ENCODE assay signal across 30 cellular contexts in genomic region chr22:50483977-50484853, GRCh38. TPM values are rescaled to one million over a fixed set of nuclear protein-coding genes. Genes with fewer than 3 reads are reported as not detected.
A peak's percentile ranks its signal among the peaks of the same experiment; 100 is the strongest.
DNase-seq lines count a peak whose midpoint lies in the region; ATAC-seq and TF ChIP-seq lines count a peak whose summit lies in the region.
"Had no signal": no experiment of that assay in that cellular context is flagged by ENCODE, and none has a peak within 500 bp of the region (broad histone marks: within the 10 kb centered on the region; RNA-seq: fewer than 3 reads in every experiment).

No MANE protein-coding gene starts in this region.

- WGBS in stomach, 5 donors: 45 to 72% (median 56%) methylated on average over 23 to 31 of the region's 31 CpGs

- DNase-seq in DMS53 (lab: John Stamatoyannopoulos, UW) (peak; percentile 35), DMS53 treated with DMSO at 0.1 percent for 48 hours (lab: John Stamatoyannopoulos, UW; ENCODE audit: unreplicated experiment) (no peak), activated B cell treated with CpG ODN at 0.5 μM for 24 hours (no peak), left kidney (ENCODE audit: low read depth, low spot score) (peak; percentile 80), stomach (peak; percentile 90), right atrium auricular region (ENCODE audit: low spot score) (no peak), T1000 (lab: John Stamatoyannopoulos, UW) (no peak), kidney glomerular epithelial cell (lab: John Stamatoyannopoulos, UW) (no peak)
- DNase-seq: 8988T; activated CD4-positive, alpha-beta T cell treated with anti-CD3 and anti-CD28 coated beads, Interleukin-2, amount 50 U/mL, for 48 hours; activated naive CD4-positive, alpha-beta T cell; C1 segment of cervical spinal cord; DMS153; dorsolateral prefrontal cortex; KG1; NCI-H187; NCI-H345; PC-3; SIG-M5; stimulated activated CD4-positive, alpha-beta T cell treated with anti-CD3 and anti-CD28 coated beads, Interleukin-12 subunit alpha, Interleukin-12 subunit beta, amount 100 ng/mL, for 4 hours; uterus; WERI-Rb-1 had no signal

- TF ChIP-seq EP300 in stomach (IDR thresholded peaks at IDR 0.05): no peak

- intact Hi-C loops in activated B cell treated with CpG ODN at 0.5 μM for 24 hours (cut with micrococcal nuclease): no loop called here
- intact Hi-C loops in stomach (cut with DNase I; ENCODE audit: low total_unique reads): no loop called here

- H3K27ac Mint-ChIP-seq in activated B cell treated with CpG ODN at 0.5 μM for 24 hours: no peak overlapping the region
- H3K27ac Mint-ChIP-seq: mesothelial cell of epicardium; T-helper 1 cell treated with Interleukin-12 subunit alpha and Interleukin-12 subunit beta and Interleukin-4 antibody, amounts not matched to agents 30 μg/mL and 1 μg/mL, for 36 hours had no signal

- POLR2A ChIA-PET in activated B cell treated with CpG ODN at 0.5 μM for 24 hours (lab: Charles Lee): interaction anchor here (1.2 to 1.5 kb wide), 2 partner anchors 14 to 16 kb away, joined by 3 to 5 read pairs; no protein-coding TSS in a partner anchor

- peaks cover 11% of the 10 kb centered on the region for H3K4me1 Mint-ChIP-seq in activated B cell treated with CpG ODN at 0.5 μM for 24 hours
- H3K4me1 Mint-ChIP-seq: mesothelial cell of epicardium, neural crest cell had no signal

- CTCF ChIA-PET in activated B cell treated with CpG ODN at 0.5 μM for 24 hours (lab: Charles Lee): no interaction called here

- TF ChIP-seq CTCF in activated B cell treated with CpG ODN at 0.5 μM for 24 hours (IDR thresholded peaks at IDR 0.05) (no peak), stomach (IDR thresholded peaks at IDR 0.05) (no peak), right atrium auricular region (IDR thresholded peaks at IDR 0.05) (no peak)

- H3K36me3 Mint-ChIP-seq in activated B cell treated with CpG ODN at 0.5 μM for 24 hours (ENCODE audit: low read depth): no peaks in the 10 kb centered on the region
- H3K36me3 Mint-ChIP-seq: mesothelial cell of epicardium had no signal

- no peak overlapping the region for H3K4me3 ChIP-seq in stomach
- no peak overlapping the region for H3K4me3 ChIP-seq in right atrium auricular region
- H3K4me3 ChIP-seq: dorsolateral prefrontal cortex, GM23338, uterus had no signal

- H3K4me1 ChIP-seq in stomach (peaks cover 24 to 51% (median 46%) of the 10 kb centered on the region in 4 donors), right atrium auricular region (peaks cover 0 to 14% of the 10 kb centered on the region in 2 donors)
- H3K4me1 ChIP-seq: uterus had no signal

- no peaks in the 10 kb centered on the region for H3K9me3 Mint-ChIP-seq in activated B cell treated with CpG ODN at 0.5 μM for 24 hours
- H3K9me3 Mint-ChIP-seq: GM23338; mesothelial cell of epicardium; neural crest cell; T-helper 1 cell treated with Interleukin-12 subunit alpha and Interleukin-12 subunit beta and Interleukin-4 antibody, amounts not matched to agents 30 μg/mL and 1 μg/mL, for 36 hours had no signal

- H3K27ac ChIP-seq in stomach (peak overlapping the region in 4 of 5 donors; percentile 30 to 74 (median 56)), right atrium auricular region (no peak overlapping the region)
- H3K27ac ChIP-seq: dorsolateral prefrontal cortex, uterus, WERI-Rb-1 had no signal

- H3K9me3 ChIP-seq in stomach (no peaks in the 10 kb centered on the region), right atrium auricular region (no peaks in the 10 kb centered on the region)
- H3K9me3 ChIP-seq: uterus had no signal

- peaks cover 7 to 91% (median 29%) of the 10 kb centered on the region in 3 donors for H3K27me3 ChIP-seq in stomach
- peaks cover 12 to 23% of the 10 kb centered on the region in 2 donors for H3K27me3 ChIP-seq in right atrium auricular region

- TF ChIP-seq POLR2A in stomach (IDR thresholded peaks at IDR 0.05): no peak

- no peaks in the 10 kb centered on the region for H3K27me3 Mint-ChIP-seq in activated B cell treated with CpG ODN at 0.5 μM for 24 hours

- no peak overlapping the region for H3K4me3 Mint-ChIP-seq in activated B cell treated with CpG ODN at 0.5 μM for 24 hours
- H3K4me3 Mint-ChIP-seq: GM23338; mesothelial cell of epicardium; neural crest cell; T-helper 1 cell treated with Interleukin-12 subunit alpha and Interleukin-12 subunit beta and Interleukin-4 antibody, amounts not matched to agents 30 μg/mL and 1 μg/mL, for 36 hours had no signal

- H3K36me3 ChIP-seq in stomach (no peaks in the 10 kb centered on the region), right atrium auricular region (no peaks in the 10 kb centered on the region)
- H3K36me3 ChIP-seq: uterus, WERI-Rb-1 had no signal

- ATAC-seq in activated B cell treated with CpG ODN at 0.5 μM for 24 hours (ENCODE audit: low read depth): peak; percentile 14
- ATAC-seq: esophagus mucosa, GM23338, PC-3 had no signal

RNA-seq across cellular contexts. Expression of gene MIOX, which starts 2.4 kb away (rescaled TPM):
- total RNA-seq in activated B cell treated with CpG ODN at 0.5 μM for 24 hours: 0.15 and 0.22 TPM in 2 replicates
- not detected for total RNA-seq in stomach
- under 1 TPM in 1 of 3 donors, not detected in 2; 0.40 TPM for polyA plus RNA-seq in stomach
- not detected for total RNA-seq in right atrium auricular region
- total RNA-seq: cardiac septum, esophagus mucosa, frontal cortex, GM23338, PC-3, subcutaneous adipose tissue, uterus had no signal
- polyA plus RNA-seq: GM23338 had no signal

RNA-seq across cellular contexts. Expression of gene ADM2, which starts 2.9 kb away (rescaled TPM):
- 5.1 and 5.2 TPM in 2 replicates for total RNA-seq in activated B cell treated with CpG ODN at 0.5 μM for 24 hours
- 1 to 10 TPM in 1 of 5 donors, under 1 TPM in 1, not detected in 3; 0.37 to 1.3 TPM for total RNA-seq in stomach
- 1 to 10 TPM; 1.5 to 3.7 (median 1.6) TPM for polyA plus RNA-seq in stomach
- total RNA-seq in right atrium auricular region: under 1 TPM in 1 of 2 donors, not detected in 1; 0.08 TPM
- total RNA-seq: frontal cortex, subcutaneous adipose tissue had no signal

RNA-seq across cellular contexts. Expression of gene SBF1, which starts 9.4 kb away (rescaled TPM):
- 114 and 144 TPM in 2 replicates for total RNA-seq in activated B cell treated with CpG ODN at 0.5 μM for 24 hours
- 100 to 1,000 TPM in 1 of 5 donors, 10 to 100 TPM in 4; 34.9 to 122 (median 65.2) TPM for total RNA-seq in stomach
- polyA plus RNA-seq in stomach: 10 to 100 TPM in 2 of 3 donors, 1 to 10 TPM in 1; 9.6 to 42.3 (median 25.0) TPM
- 10 to 100 TPM; 41.1 to 57.1 TPM for total RNA-seq in right atrium auricular region

RNA-seq across cellular contexts. Expression of gene LMF2, which starts 23.3 kb away (rescaled TPM):
- total RNA-seq in activated B cell treated with CpG ODN at 0.5 μM for 24 hours: 76.6 and 81.0 TPM in 2 replicates
- 100 to 1,000 TPM in 1 of 5 donors, 10 to 100 TPM in 4; 11.9 to 212 (median 58.5) TPM for total RNA-seq in stomach
- polyA plus RNA-seq in stomach: 10 to 100 TPM; 13.1 to 73.4 (median 25.6) TPM
- 10 to 100 TPM; 30.1 to 33.8 TPM for total RNA-seq in right atrium auricular region

RNA-seq across cellular contexts. Expression of gene NCAPH2, which starts 23.8 kb away (rescaled TPM):
- 63.9 and 68.2 TPM in 2 replicates for total RNA-seq in activated B cell treated with CpG ODN at 0.5 μM for 24 hours
- total RNA-seq in stomach: 10 to 100 TPM; 12.9 to 34.8 (median 23.2) TPM
- 10 to 100 TPM; 34.5 to 47.9 (median 38.4) TPM for polyA plus RNA-seq in stomach
- total RNA-seq in right atrium auricular region: 10 to 100 TPM; 19.5 to 33.4 TPM

Comparison
In these comparisons a context has a peak if more than half of its experiments do, and no peak if none do; other contexts are left out.
1. DNase-seq: peak in DMS53 (single experiment), left kidney (single experiment) and stomach (single experiment); none in DMS53 treated with DMSO at 0.1 percent for 48 hours (single experiment), activated B cell treated with CpG ODN at 0.5 μM for 24 hours (single experiment), right atrium auricular region (single experiment), T1000 (single experiment) and kidney glomerular epithelial cell (single experiment).
2. H3K27ac ChIP-seq: peak in stomach (4 of 5); none in right atrium auricular region (0 of 2).